In the genomic region with DNA sequence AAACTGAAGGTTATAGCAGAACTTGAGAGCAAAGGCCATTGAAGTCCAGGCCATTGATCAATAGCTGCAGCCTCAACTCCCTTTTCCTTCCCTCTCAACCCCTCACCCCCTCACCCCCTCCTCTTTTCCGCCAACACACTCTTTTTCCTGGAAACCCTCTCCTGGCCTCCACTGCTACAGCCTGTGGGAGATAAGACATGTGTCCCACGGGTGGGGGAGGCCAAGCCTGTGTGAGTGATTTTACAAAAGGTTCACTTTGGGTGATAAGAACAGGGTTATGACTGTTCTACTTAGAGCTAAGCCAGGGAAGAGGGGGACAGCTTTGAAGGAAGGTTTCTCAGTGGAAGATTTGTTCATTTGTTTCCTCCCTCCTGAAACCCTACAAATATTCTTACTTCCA, we compare ENCODE assay signal across 26 cellular contexts. TPM values are rescaled to one million over a fixed set of nuclear protein-coding genes. Genes with fewer than 3 reads are reported as not detected.
"Had no signal": no experiment of that assay in that cellular context is flagged by ENCODE, and none has a peak within 500 bp of the region (broad histone marks: within the 10 kb centered on the region; RNA-seq: fewer than 3 reads in every experiment).

No MANE protein-coding gene starts in this region.

- FAIRE-seq: bronchial epithelial cell, RCC 7860 had no signal

- DNase-seq: activated CD4-positive, alpha-beta T cell treated with anti-CD3 and anti-CD28 coated beads for 4 hours; activated CD8-positive, alpha-beta T cell treated with anti-CD3 and anti-CD28 coated beads for 36 hours; activated effector memory CD4-positive, alpha-beta T cell treated with Interleukin-2 at 50 U/mL for 16 hours; activated naive CD4-positive, alpha-beta T cell; activated naive CD8-positive, alpha-beta T cell treated with anti-CD3 and anti-CD28 coated beads, Interleukin-2, amount 50 U/mL, for 24 hours; activated T-cell treated with anti-CD3 and anti-CD28 coated beads, Interleukin-2, amount 50 U/mL, for 24 hours; amniotic stem cell; body of pancreas; Karpas-422; MM.1S; NCI-H1105; NCI-H1436; NCI-H1694 treated with DMSO at 0.1 percent for 48 hours; NCI-H2029 treated with DMSO at 0.1 percent for 48 hours; NCI-H446; NCI-H524; PC-3; SHP77 had no signal

- H3K27ac ChIP-seq: ascending aorta, body of pancreas, SJSA1 had no signal

- H3K27me3 ChIP-seq: ascending aorta, body of pancreas had no signal

- H3K4me3 ChIP-seq: ascending aorta, body of pancreas, SJSA1 had no signal

- ATAC-seq: activated CD4-positive, CD25-positive, alpha-beta regulatory T cell treated with anti-CD3 and anti-CD28 coated beads, Interleukin-2, amount 50 U/mL, for 24 hours; activated CD8-positive, alpha-beta T cell treated with anti-CD3 and anti-CD28 coated beads for 36 hours; activated naive CD4-positive, alpha-beta T cell treated with anti-CD3 and anti-CD28 coated beads, Interleukin-2, amount 50 U/mL, for 72 hours; activated naive CD8-positive, alpha-beta T cell treated with anti-CD3 and anti-CD28 coated beads, Interleukin-2, amount 50 U/mL, for 24 hours; body of pancreas; PC-3; SK-N-SH treated with all-trans-retinoic acid at 6 μM for 48 hours had no signal

- H3K9me3 ChIP-seq: ascending aorta, body of pancreas, SJSA1 had no signal

- H3K4me1 ChIP-seq: ascending aorta, body of pancreas, SJSA1 had no signal

- H3K36me3 ChIP-seq: ascending aorta, SJSA1 had no signal

RNA-seq across cellular contexts. Expression of gene FGF23, which starts 9.2 kb away (rescaled TPM):
- total RNA-seq: activated CD8-positive, alpha-beta T cell treated with anti-CD3 and anti-CD28 coated beads for 36 hours; activated naive CD4-positive, alpha-beta T cell treated with anti-CD3 and anti-CD28 coated beads, Interleukin-2, amount 50 U/mL, for 72 hours; activated T-helper 1 cell treated with anti-CD3 and anti-CD28 coated beads, Interleukin-12 subunit alpha, Interleukin-12 subunit beta, Interleukin-2, Interleukin-4 antibody, amounts not matched to agents 30 ng/mL and 10 ng/mL and 1 ng/mL, durations not matched to agents 14 hours and 24 hours and 36 hours; ascending aorta; body of pancreas; bronchial epithelial cell; PC-3; SJSA1 had no signal

RNA-seq across cellular contexts. Expression of gene FGF6, which starts 57.0 kb away (rescaled TPM):
- total RNA-seq: activated CD8-positive, alpha-beta T cell treated with anti-CD3 and anti-CD28 coated beads for 36 hours; activated naive CD4-positive, alpha-beta T cell treated with anti-CD3 and anti-CD28 coated beads, Interleukin-2, amount 50 U/mL, for 72 hours; activated T-helper 1 cell treated with anti-CD3 and anti-CD28 coated beads, Interleukin-12 subunit alpha, Interleukin-12 subunit beta, Interleukin-2, Interleukin-4 antibody, amounts not matched to agents 30 ng/mL and 10 ng/mL and 1 ng/mL, durations not matched to agents 14 hours and 24 hours and 36 hours; ascending aorta; body of pancreas; bronchial epithelial cell; PC-3; SJSA1 had no signal
